6 cellular contexts compared by ENCODE assay signal in the genomic region with DNA sequence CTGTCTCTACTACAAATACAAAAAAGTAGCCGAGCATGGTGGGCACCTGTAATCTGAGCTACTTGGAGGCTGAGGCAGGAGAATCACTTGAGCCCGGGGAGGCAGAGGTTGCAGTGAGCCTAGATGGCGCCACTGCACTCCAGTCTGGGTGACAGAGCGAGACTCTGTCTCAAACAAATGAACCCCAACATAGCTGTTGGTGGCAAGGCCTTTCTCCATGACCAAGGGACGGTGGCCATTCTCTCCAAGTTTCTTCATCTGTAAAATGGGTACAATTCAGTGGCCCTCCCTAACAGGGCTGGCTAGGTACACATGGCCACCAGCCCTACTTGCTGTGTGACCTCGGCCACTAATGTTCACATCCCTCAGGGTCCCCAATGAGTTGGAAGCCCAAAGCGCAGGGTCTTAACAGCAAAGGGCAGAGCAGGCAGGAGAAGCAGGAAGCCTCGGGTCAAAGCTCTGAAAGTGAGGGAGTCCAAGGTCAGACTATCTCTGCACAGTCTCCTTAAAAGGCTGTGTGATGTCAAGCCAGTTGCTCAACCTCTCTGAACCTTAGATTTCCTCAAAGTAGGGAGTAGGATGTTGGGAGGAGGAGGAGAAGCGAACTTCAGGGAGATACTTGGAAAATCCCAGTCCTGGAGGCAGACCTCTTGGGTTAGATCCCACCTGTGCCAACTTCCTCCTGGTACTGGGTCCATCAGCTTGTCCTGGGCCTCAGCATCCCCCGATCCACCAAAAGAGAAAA. TPM values are rescaled to one million over a fixed set of nuclear protein-coding genes. Genes with fewer than 3 reads are reported as not detected.
A peak's percentile ranks its signal among the peaks of the same experiment; 100 is the strongest.
DNase-seq lines count a peak whose midpoint lies in the region; FAIRE-seq lines count a peak whose summit lies in the region.

No MANE protein-coding gene starts in this region.

- H3K27me3 ChIP-seq in mesendoderm (ENCODE audit: insufficient read depth, low read length, poor library complexity), result no peaks in the 10 kb centered on the region

- H3K4me2 ChIP-seq in mesendoderm (ENCODE audit: low read length), result peak overlapping the region; percentile 97

- peaks cover 13% of the 10 kb centered on the region for H3K79me1 ChIP-seq in mesendoderm (ENCODE audit: low read length)

- H3K27ac Mint-ChIP-seq in activated naive CD8-positive, alpha-beta T cell, result peak overlapping the region; percentile 94

- no peaks in the 10 kb centered on the region for H3K27me3 Mint-ChIP-seq in activated naive CD8-positive, alpha-beta T cell

- no peak overlapping the region for H4K8ac ChIP-seq in mesendoderm (ENCODE audit: low read depth, low read length)

- no peak overlapping the region for H3K4ac ChIP-seq in mesendoderm (ENCODE audit: low read depth, low read length)

- H3K9me3 Mint-ChIP-seq in activated naive CD8-positive, alpha-beta T cell (ENCODE audit: low read depth), result no peaks in the 10 kb centered on the region

- H3K36me3 ChIP-seq in mesendoderm (ENCODE audit: control insufficient read depth, insufficient read depth, low read length), result peaks cover 5% of the 10 kb centered on the region

- no peak overlapping the region for H2BK5ac ChIP-seq in mesendoderm (ENCODE audit: low read length)

- WGBS in mesendoderm (ENCODE audit: extremely low coverage, insufficient coverage, low lambda C conversion rate), result no CpG with 5 or more reads among the region's 10 CpGs

- peak overlapping the region; percentile 98 for H3K4me3 Mint-ChIP-seq in activated naive CD8-positive, alpha-beta T cell

- peak overlapping the region; percentile 86 for H3K56ac ChIP-seq in mesendoderm (ENCODE audit: low read length)

- H2BK15ac ChIP-seq in mesendoderm (replicated peaks; ENCODE audit: low read depth), result no peak overlapping the region

- no peak for FAIRE-seq in GM19239 (lab: Jason Lieb, UNC)

- H3K36me3 Mint-ChIP-seq in activated naive CD8-positive, alpha-beta T cell, result peaks cover 9% of the 10 kb centered on the region

- no peak overlapping the region for H3K27ac ChIP-seq in mesendoderm (ENCODE audit: low read depth, low read length)

- H3K4me1 Mint-ChIP-seq in activated naive CD8-positive, alpha-beta T cell (ENCODE audit: low read depth), result peaks cover 46% of the 10 kb centered on the region

- peaks cover 36% of the 10 kb centered on the region for H3K79me2 ChIP-seq in mesendoderm (ENCODE audit: control insufficient read depth, insufficient read depth, low read length)

- no peak for DNase-seq in Jurkat, Clone E6-1 (ENCODE audit: low read depth, low spot score)
- peak; percentile 68 for DNase-seq in mesendoderm
- no peak for DNase-seq in HuH-7.5 (ENCODE audit: low spot score)
- DNase-seq in GM19239 (ENCODE audit: insufficient read length, low spot score), result no peak
- DNase-seq in NOMO-1 treated with DMSO at 0.1 percent for 48 hours (lab: John Stamatoyannopoulos, UW; ENCODE audit: unreplicated experiment), result no peak

- H4K5ac ChIP-seq in mesendoderm (ENCODE audit: low read length), result no peak overlapping the region

- H2BK120ac ChIP-seq in mesendoderm (ENCODE audit: low read depth, low read length), result no peak overlapping the region

- H2AK5ac ChIP-seq in mesendoderm (ENCODE audit: low read length), result no peak overlapping the region

- H3K4me1 ChIP-seq in mesendoderm (ENCODE audit: control insufficient read depth, low read depth, low read length), result peaks cover 6% of the 10 kb centered on the region

- peak overlapping the region; percentile 90 for H3K9ac ChIP-seq in mesendoderm (ENCODE audit: low read length)

- peak overlapping the region; percentile 79 for H3K4me3 ChIP-seq in Jurkat, Clone E6-1 (ENCODE audit: low read length)
- peak overlapping the region; percentile 78 for H3K4me3 ChIP-seq in mesendoderm (ENCODE audit: low read length)

- H3K18ac ChIP-seq in mesendoderm (ENCODE audit: low read length), result no peak overlapping the region

- H3K23ac ChIP-seq in mesendoderm (ENCODE audit: low read length), result no peak overlapping the region

RNA-seq across cellular contexts. Expression of gene JUND, which starts 2.7 kb away (rescaled TPM):
- polyA plus RNA-seq in Jurkat, Clone E6-1 (2012; ENCODE audit: insufficient read depth, insufficient read length), result 45.1 TPM
- polyA plus RNA-seq in mesendoderm (2013, experiment 1 of 2), result 70.9 TPM
- 72.9 TPM for polyA plus RNA-seq in mesendoderm (2013, experiment 2 of 2)

RNA-seq across cellular contexts. Expression of gene IQCN, which starts 4.4 kb away (rescaled TPM):
- 0.70 TPM for polyA plus RNA-seq in Jurkat, Clone E6-1 (2012; ENCODE audit: insufficient read depth, insufficient read length)
- 0.06 TPM for polyA plus RNA-seq in mesendoderm (2013, experiment 1 of 2)
- 0.07 TPM for polyA plus RNA-seq in mesendoderm (2013, experiment 2 of 2)

RNA-seq across cellular contexts. Expression of gene LSM4, which starts 44.2 kb away (rescaled TPM):
- 353 TPM for polyA plus RNA-seq in Jurkat, Clone E6-1 (2012; ENCODE audit: insufficient read depth, insufficient read length)
- polyA plus RNA-seq in mesendoderm (2013, experiment 1 of 2), result 236 TPM
- polyA plus RNA-seq in mesendoderm (2013, experiment 2 of 2), result 226 TPM

RNA-seq across cellular contexts. Expression of gene PDE4C, which starts 52.5 kb away (rescaled TPM):
- not detected for polyA plus RNA-seq in Jurkat, Clone E6-1 (2012; ENCODE audit: insufficient read depth, insufficient read length)
- 0.14 TPM for polyA plus RNA-seq in mesendoderm (2013, experiment 1 of 2)
- 0.03 TPM for polyA plus RNA-seq in mesendoderm (2013, experiment 2 of 2)
